In the genomic region with DNA sequence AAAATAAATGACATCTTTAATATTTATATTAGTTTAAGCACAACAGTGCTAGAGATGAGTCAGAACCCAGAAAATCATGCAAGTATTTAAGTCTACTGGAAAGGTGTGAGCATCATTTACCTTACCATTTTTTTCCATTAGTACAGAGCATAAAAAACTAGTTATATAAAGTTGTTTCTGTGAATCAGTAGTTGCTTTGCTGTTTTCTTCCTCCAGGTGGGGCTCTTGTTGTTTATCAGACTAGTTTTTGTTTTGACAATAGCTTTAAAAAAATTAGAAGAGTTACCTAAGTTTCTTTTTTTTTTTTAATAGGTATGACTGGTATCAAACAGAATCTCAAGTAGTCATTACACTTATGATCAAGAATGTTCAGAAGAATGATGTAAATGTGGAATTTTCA, we compare ENCODE assay signal across 9 cellular contexts. TPM values are rescaled to one million over a fixed set of nuclear protein-coding genes. Genes with fewer than 3 reads are reported as not detected.
DNase-seq lines count a peak whose midpoint lies in the region; ATAC-seq and TF ChIP-seq lines count a peak whose summit lies in the region.
"Had no signal": no experiment of that assay in that cellular context is flagged by ENCODE, and none has a peak within 500 bp of the region (broad histone marks: within the 10 kb centered on the region; RNA-seq: fewer than 3 reads in every experiment).

No MANE protein-coding gene starts in this region.

- POLR2A ChIA-PET in BJ (lab: Charles Lee): interaction anchor here (0.6 kb wide), 1 partner anchor 12 kb away, joined by 11 read pairs; no protein-coding TSS in a partner anchor

- ATAC-seq in T-helper 17 cell (peak; percentile 61), GM19324 (IDR thresholded peaks at IDR 0.05; ENCODE audit: low FRiP score, unreplicated experiment) (no peak)

- no peaks in the 10 kb centered on the region for H3K27me3 Mint-ChIP-seq in T-helper 17 cell
- H3K27me3 Mint-ChIP-seq in activated CD4-positive, alpha-beta T cell treated with anti-CD3 and anti-CD28 coated beads, Interleukin-2, amount 10 ng/mL, durations not matched to agents 24 days and 14 days: no peaks in the 10 kb centered on the region

- no peak overlapping the region for H3K27ac Mint-ChIP-seq in T-helper 17 cell
- H3K27ac Mint-ChIP-seq in activated CD4-positive, alpha-beta T cell treated with anti-CD3 and anti-CD28 coated beads, Interleukin-2, amount 10 ng/mL, durations not matched to agents 24 days and 14 days: no peak overlapping the region

- no peaks in the 10 kb centered on the region for H3K9me3 Mint-ChIP-seq in activated CD4-positive, alpha-beta T cell treated with anti-CD3 and anti-CD28 coated beads, Interleukin-2, amount 10 ng/mL, durations not matched to agents 24 days and 14 days
- H3K9me3 Mint-ChIP-seq: activated naive CD4-positive, alpha-beta T cell treated with anti-CD3 and anti-CD28 coated beads, Interleukin-2, amount 50 U/mL, for 72 hours had no signal

- H3K4me1 Mint-ChIP-seq in T-helper 17 cell: peaks cover 5% of the 10 kb centered on the region
- no peaks in the 10 kb centered on the region for H3K4me1 Mint-ChIP-seq in activated CD4-positive, alpha-beta T cell treated with anti-CD3 and anti-CD28 coated beads, Interleukin-2, amount 10 ng/mL, durations not matched to agents 24 days and 14 days

- H3K27me3 ChIP-seq in BJ (ENCODE audit: control insufficient read depth, insufficient read depth, low read length): no peaks in the 10 kb centered on the region
- H3K27me3 ChIP-seq in H7 (ENCODE audit: control insufficient read depth, insufficient read depth, low read length): no peaks in the 10 kb centered on the region

- peak; percentile 54 for TF ChIP-seq CTCF in BJ (IDR thresholded peaks at IDR 0.05; ENCODE audit: insufficient read depth, low read depth, low read length)

- H3K4me3 ChIP-seq in BJ (ENCODE audit: low read depth, low read length): no peak overlapping the region
- H3K4me3 ChIP-seq in H7 (ENCODE audit: insufficient read depth, low read depth, low read length): no peak overlapping the region

- intact Hi-C loops in activated CD4-positive, alpha-beta T cell treated with anti-CD3 and anti-CD28 coated beads, Interleukin-2, amount 10 ng/mL, durations not matched to agents 24 days and 14 days (cut with micrococcal nuclease): loop anchor here (1.0 to 5.0 kb wide), 3 partner anchors 144 to 303 kb away; a partner anchor contains a TSS

- DNase-seq in BJ (ENCODE audit: low read depth) (no peak), H7 (peak; percentile 28), T-helper 17 cell (no peak), kidney glomerular epithelial cell (lab: John Stamatoyannopoulos, UW) (peak; percentile 46), hepatic stellate cell (ENCODE audit: low spot score) (no peak)
- DNase-seq in activated CD4-positive, alpha-beta T cell treated with anti-CD3 and anti-CD28 coated beads, Interleukin-2, amount 10 ng/mL, durations not matched to agents 24 days and 14 days: no peak
- no peak for DNase-seq in stimulated activated CD4-positive, alpha-beta T cell treated with anti-CD3 and anti-CD28 coated beads, Interleukin-1b, Interleukin-23, amount 100 ng/mL, for 48 hours

- H3K36me3 Mint-ChIP-seq in T-helper 17 cell (ENCODE audit: low read depth): peaks cover 7% of the 10 kb centered on the region
- H3K36me3 Mint-ChIP-seq in activated CD4-positive, alpha-beta T cell treated with anti-CD3 and anti-CD28 coated beads, Interleukin-2, amount 10 ng/mL, durations not matched to agents 24 days and 14 days (ENCODE audit: low read depth): peaks cover 43% of the 10 kb centered on the region

- H3K36me3 ChIP-seq in BJ (ENCODE audit: control insufficient read depth, insufficient read depth, low read length) (peaks cover 5% of the 10 kb centered on the region), H7 (replicated peaks; ENCODE audit: control insufficient read depth, insufficient read depth, low read length) (peaks cover 2% of the 10 kb centered on the region)

- CTCF ChIA-PET in BJ (lab: Yijun Ruan, JAX): interaction anchor here (0.6 to 5.1 kb wide), 11 partner anchors 8 to 617 kb away, joined by 3 to 33 read pairs (median 4); a partner anchor contains a TSS

- H3K4me3 Mint-ChIP-seq in T-helper 17 cell: no peak overlapping the region
- no peak overlapping the region for H3K4me3 Mint-ChIP-seq in activated CD4-positive, alpha-beta T cell treated with anti-CD3 and anti-CD28 coated beads, Interleukin-2, amount 10 ng/mL, durations not matched to agents 24 days and 14 days

- no peaks in the 10 kb centered on the region for H3K9me3 ChIP-seq in T-helper 17 cell (ENCODE audit: control insufficient read depth, low read length, poor library complexity, severe bottlenecking)

RNA-seq across cellular contexts. Expression of a gene that starts 12.7 kb away (rescaled TPM):
- polyA plus RNA-seq in BJ (2011; rRNA removed): 28.5 and 49.6 TPM in 2 replicates
- 36.5 and 46.7 TPM in 2 replicates for polyA minus RNA-seq in BJ (2011; rRNA and poly(A)+ RNA removed)
- 39.9 and 47.7 TPM in 2 replicates for total RNA-seq in H7 (2014; rRNA removed; shearing (Covaris generic))
- total RNA-seq in T-helper 17 cell: 10 to 100 TPM; 23.7 to 27.4 TPM
- total RNA-seq in activated CD4-positive, alpha-beta T cell treated with anti-CD3 and anti-CD28 coated beads, Interleukin-2, amount 10 ng/mL, durations not matched to agents 24 days and 14 days: 71.2 and 77.8 TPM in 2 replicates

RNA-seq across cellular contexts. Expression of a gene that starts 23.1 kb away (rescaled TPM):
- polyA plus RNA-seq in BJ (2011; rRNA removed): 5.0 and 6.9 TPM in 2 replicates
- polyA minus RNA-seq in BJ (2011; rRNA and poly(A)+ RNA removed): 1.5 and 2.1 TPM in 2 replicates
- 1.7 TPM in 2 replicates for total RNA-seq in H7 (2014; rRNA removed; shearing (Covaris generic))
- 10 to 100 TPM; 11.6 to 14.2 TPM for total RNA-seq in T-helper 17 cell
- 8.9 TPM in 2 replicates for total RNA-seq in activated CD4-positive, alpha-beta T cell treated with anti-CD3 and anti-CD28 coated beads, Interleukin-2, amount 10 ng/mL, durations not matched to agents 24 days and 14 days

Comparison
In these comparisons a context has a peak if more than half of its experiments do, and no peak if none do; other contexts are left out.
1. DNase-seq: peak in H7 (single experiment) and kidney glomerular epithelial cell (single experiment); none in BJ (single experiment), T-helper 17 cell (0 of 3), activated CD4-positive, alpha-beta T cell treated with anti-CD3 and anti-CD28 coated beads, Interleukin-2, amount 10 ng/mL, durations not matched to agents 24 days and 14 days (single experiment), stimulated activated CD4-positive, alpha-beta T cell treated with anti-CD3 and anti-CD28 coated beads, Interleukin-1b, Interleukin-23, amount 100 ng/mL, for 48 hours (single experiment) and hepatic stellate cell (single experiment).